Comparison of ENCODE assay signal across 8 cellular contexts in the genomic region with DNA sequence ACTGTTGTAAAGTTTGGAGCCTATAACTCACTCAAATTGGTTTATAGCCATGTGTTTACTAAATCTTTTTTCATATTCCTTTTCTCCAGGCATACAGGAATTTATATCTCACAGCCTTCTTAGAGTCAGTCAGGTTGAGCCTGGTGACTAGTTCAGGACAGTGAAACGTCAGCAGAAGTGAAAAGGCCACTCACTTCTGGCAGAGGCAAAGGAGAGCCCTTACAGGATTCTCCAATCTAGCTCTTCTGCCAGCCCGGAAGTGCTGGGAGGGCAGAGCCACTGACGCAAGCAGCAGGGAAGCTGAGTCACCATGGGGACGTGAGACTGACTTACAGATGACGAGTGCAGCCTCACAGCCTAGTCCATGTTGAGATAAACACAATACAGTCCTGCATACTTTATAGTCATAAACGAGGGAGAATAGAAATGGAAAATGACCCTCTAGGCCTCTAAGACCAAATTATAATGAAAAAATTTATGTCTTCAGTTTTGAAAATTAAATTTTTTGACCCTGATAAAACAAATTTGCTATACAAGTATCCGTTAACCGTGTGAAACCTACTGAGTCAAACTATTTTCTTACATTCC. TPM values are rescaled to one million over a fixed set of nuclear protein-coding genes. Genes with fewer than 3 reads are reported as not detected.
A peak's percentile ranks its signal among the peaks of the same experiment; 100 is the strongest.
DNase-seq lines count a peak whose midpoint lies in the region; ATAC-seq, FAIRE-seq and TF ChIP-seq lines count a peak whose summit lies in the region.

No MANE protein-coding gene starts in this region.

- H3K4me1 ChIP-seq in spleen: peaks cover 35 to 56% (median 43%) of the 10 kb centered on the region in 6 donors

- H3K4me3 ChIP-seq in cardiac fibroblast (replicated peaks in 1 of 2; ENCODE audit: low read depth in 2 of 2, low read length in 2 of 2): no peak overlapping the region
- H3K4me3 ChIP-seq in spleen: peak overlapping the region in 1 of 8 donors; percentile 96

- POLR2A ChIA-PET in WTC11 (lab: Charles Lee): no interaction called here

- WGBS in spleen, 5 donors: 17 to 27% (median 20%) methylated on average over 8 of the region's 8 CpGs

- FAIRE-seq in D721Med (lab: Jason Lieb, UNC): no peak

- peak overlapping the region; percentile 92 for H3K27ac Mint-ChIP-seq in WTC11

- no peaks in the 10 kb centered on the region for H3K9me3 ChIP-seq in spleen

- ATAC-seq in GM18502 (IDR thresholded peaks at IDR 0.05; ENCODE audit: poor library complexity, unreplicated experiment) (peak; percentile 76), HG03095 (IDR thresholded peaks at IDR 0.05; ENCODE audit: unreplicated experiment) (peak; percentile 62), WTC11 (peak; percentile 71)

- H3K36me3 Mint-ChIP-seq in WTC11: no peaks in the 10 kb centered on the region; the same call in 1 of the 2 replicates

- no peaks in the 10 kb centered on the region for H3K27me3 ChIP-seq in spleen (replicated peaks in 1 of 7)

- intact Hi-C loops in spleen (cut with DNase I; ENCODE audit: low total_unique reads): no loop called here

- TF ChIP-seq POLR2A in spleen (IDR thresholded peaks at IDR 0.05): no peak

- H3K4me1 Mint-ChIP-seq in WTC11: peaks cover 31% of the 10 kb centered on the region

- peak; percentile 90 for DNase-seq in NCI-H2196 treated with DMSO at 0.1 percent for 48 hours (lab: John Stamatoyannopoulos, UW; ENCODE audit: unreplicated experiment)
- DNase-seq in WTC11 (ENCODE audit: low spot score): peak; percentile 79
- peak; percentile 100 for DNase-seq in cardiac fibroblast (ENCODE audit: low read depth in 2 of 2)
- peak; percentile 100 for DNase-seq in iris pigment epithelial cell (ENCODE audit: low read depth)
- peak; percentile 95 for DNase-seq in spleen
- no peak for DNase-seq in D721Med (ENCODE audit: insufficient read length, low spot score)

- H3K9me3 Mint-ChIP-seq in WTC11: no peaks in the 10 kb centered on the region

- peak overlapping the region; percentile 47 for H3K4me3 Mint-ChIP-seq in WTC11

- H3K36me3 ChIP-seq in spleen: no peaks in the 10 kb centered on the region

- CTCF ChIA-PET in WTC11 (lab: Charles Lee): interaction anchor here (1.8 kb wide), 2 partner anchors 13 to 18 kb away, joined by 5 to 17 read pairs; no protein-coding TSS in a partner anchor

- H3K27ac ChIP-seq in spleen: peak overlapping the region; percentile 88 to 98 (median 98)

- TF ChIP-seq CTCF in WTC11 (IDR thresholded peaks at IDR 0.05) (no peak), cardiac fibroblast (IDR thresholded peaks at IDR 0.05; ENCODE audit: low read depth, low read length) (no peak), spleen (IDR thresholded peaks at IDR 0.05 in 8 of 11, conservative IDR thresholded peaks at IDR 0.05 in 3 of 11) (no peak), D721Med (IDR thresholded peaks at IDR 0.05; ENCODE audit: insufficient read depth, missing control alignments) (no peak)

- H3K27me3 Mint-ChIP-seq in WTC11 (ENCODE audit: low read depth): no peaks in the 10 kb centered on the region

TF ChIP-seq in WTC11, 78 proteins besides CTCF, POLR2A, EP300 and RAD21:
- TF ChIP-seq GABPB1 (CRISPR knock-in tag; IDR thresholded peaks at IDR 0.05): peak; percentile 96
- TF ChIP-seq, protein P1, sequence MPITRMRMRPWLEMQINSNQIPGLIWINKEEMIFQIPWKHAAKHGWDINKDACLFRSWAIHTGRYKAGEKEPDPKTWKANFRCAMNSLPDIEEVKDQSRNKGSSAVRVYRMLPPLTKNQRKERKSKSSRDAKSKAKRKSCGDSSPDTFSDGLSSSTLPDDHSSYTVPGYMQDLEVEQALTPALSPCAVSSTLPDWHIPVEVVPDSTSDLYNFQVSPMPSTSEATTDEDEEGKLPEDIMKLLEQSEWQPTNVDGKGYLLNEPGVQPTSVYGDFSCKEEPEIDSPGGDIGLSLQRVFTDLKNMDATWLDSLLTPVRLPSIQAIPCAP (CRISPR knock-in tag; IDR thresholded peaks at IDR 0.05): no peak
- no peak for TF ChIP-seq NFATC4 (CRISPR knock-in tag; IDR thresholded peaks at IDR 0.05)
- TF ChIP-seq, protein P2, sequence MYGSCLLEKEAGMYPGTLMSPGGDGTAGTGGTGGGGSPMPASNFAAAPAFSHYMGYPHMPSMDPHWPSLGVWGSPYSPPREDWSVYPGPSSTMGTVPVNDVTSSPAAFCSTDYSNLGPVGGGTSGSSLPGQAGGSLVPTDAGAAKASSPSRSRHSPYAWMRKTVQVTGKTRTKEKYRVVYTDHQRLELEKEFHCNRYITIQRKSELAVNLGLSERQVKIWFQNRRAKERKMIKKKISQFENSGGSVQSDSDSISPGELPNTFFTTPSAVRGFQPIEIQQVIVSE (CRISPR knock-in tag; IDR thresholded peaks at IDR 0.05; ENCODE audit: borderline replicate concordance): no peak

RNA-seq across cellular contexts. Expression of gene PXT1, which starts 1.3 kb away (rescaled TPM):
- total RNA-seq in WTC11 (2021) (0.15 TPM in 1 of 3 replicates, not detected in the others), spleen (under 1 TPM in 1 of 7 donors, not detected in 6; 0.49 TPM)
- not detected for polyA plus RNA-seq in spleen

RNA-seq across cellular contexts. Expression of gene KCTD20, which starts 1.4 kb away (rescaled TPM):
- total RNA-seq in WTC11 (2021): 25.1 to 27.5 TPM (median 26.7 TPM) in 3 replicates
- total RNA-seq in spleen: 10 to 100 TPM; 45.5 to 65.9 (median 61.9) TPM
- polyA plus RNA-seq in spleen: 10 to 100 TPM; 12.8 to 26.6 (median 14.5) TPM

RNA-seq across cellular contexts. Expression of gene ETV7, which starts 53.9 kb away (rescaled TPM):
- total RNA-seq in WTC11 (2021) (0.68 to 1.4 TPM (median 1.2 TPM) in 3 replicates), spleen (1 to 10 TPM in 6 of 7 donors, under 1 TPM in 1; 0.51 to 3.2 (median 1.9) TPM)
- 1 to 10 TPM; 1.6 to 4.5 (median 2.1) TPM for polyA plus RNA-seq in spleen
